ENCODE assay signal across 20 cellular contexts in the genomic region with DNA sequence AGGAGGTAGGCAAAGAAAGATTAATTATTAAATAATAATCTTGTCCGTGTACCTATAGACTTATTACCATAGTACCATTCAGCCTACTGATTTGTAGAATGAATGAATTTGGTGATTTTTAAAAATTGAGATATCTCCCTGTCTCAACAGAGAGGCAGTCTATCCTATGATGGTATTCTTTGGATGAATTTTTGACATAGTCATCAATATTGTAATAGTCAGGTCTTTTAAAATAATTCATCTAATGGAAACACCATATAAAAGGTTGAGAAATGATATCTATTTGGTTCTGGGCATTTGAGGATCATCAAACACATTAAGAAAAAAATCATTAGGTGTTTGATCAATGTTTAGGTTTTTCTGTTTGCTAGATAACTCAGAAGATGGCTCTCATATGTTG. TPM values are rescaled to one million over a fixed set of nuclear protein-coding genes. Genes with fewer than 3 reads are reported as not detected.
DNase-seq lines count a peak whose midpoint lies in the region; ATAC-seq, FAIRE-seq and TF ChIP-seq lines count a peak whose summit lies in the region.
"Had no signal": no experiment of that assay in that cellular context is flagged by ENCODE, and none has a peak within 500 bp of the region (broad histone marks: within the 10 kb centered on the region; RNA-seq: fewer than 3 reads in every experiment).

No MANE protein-coding gene starts in this region.

- CTCF ChIA-PET in HepG2 (lab: Yijun Ruan, JAX; ENCODE audit: low intra/inter-chr PET ratio, low total read pairs), result no interaction called here
- CTCF ChIA-PET in K562 (lab: Yijun Ruan, JAX; ENCODE audit: low intra/inter-chr PET ratio), result no interaction called here

- no peaks in the 10 kb centered on the region for H4K20me1 ChIP-seq in HepG2 (ENCODE audit: insufficient read depth, low read length)
- no peaks in the 10 kb centered on the region for H4K20me1 ChIP-seq in K562 (replicated peaks; ENCODE audit: control insufficient read depth, insufficient read depth, low read length)
- H4K20me1 ChIP-seq in keratinocyte (ENCODE audit: control insufficient read depth, extremely low read depth, insufficient read depth, low read length), result no peaks in the 10 kb centered on the region

- POLR2A ChIA-PET in HepG2 (lab: Yijun Ruan, JAX) (no interaction called here), K562 (lab: Yijun Ruan, JAX) (interaction anchor here (0.5 kb wide), 1 partner anchor 806 kb away, joined by 3 read pairs; no protein-coding TSS in a partner anchor)

- H3K9ac ChIP-seq in HepG2 (ENCODE audit: insufficient read depth, low read depth, low read length) (no peak overlapping the region), K562 (ENCODE audit: insufficient read depth in 1 of 2, low read depth in 2 of 2, low read length in 2 of 2) (no peak overlapping the region), keratinocyte (ENCODE audit: control insufficient read depth, extremely low read depth, insufficient read depth, low read length) (no peak overlapping the region)

- no peaks in the 10 kb centered on the region for H3K4me1 ChIP-seq in HepG2 (ENCODE audit: insufficient read depth, low read length)
- no peaks in the 10 kb centered on the region for H3K4me1 ChIP-seq in right lobe of liver
- no peaks in the 10 kb centered on the region for H3K4me1 ChIP-seq in K562 (replicated peaks in 1 of 2; ENCODE audit: control insufficient read depth in 2 of 2, insufficient read depth in 2 of 2, low read length in 2 of 2)
- peaks cover 17% of the 10 kb centered on the region for H3K4me1 ChIP-seq in keratinocyte (ENCODE audit: control insufficient read depth, extremely low read depth, insufficient read depth, low read length)
- H3K4me1 ChIP-seq: BE2C had no signal

- TF ChIP-seq RAD21 in HepG2 (CRISPR knock-in tag; IDR thresholded peaks at IDR 0.05) (no peak), K562 (CRISPR knock-in tag; conservative IDR thresholded peaks at IDR 0.05 in 1 of 2, IDR thresholded peaks at IDR 0.05 in 1 of 2) (no peak)

- H3K36me3 ChIP-seq in HepG2 (replicated peaks in 1 of 2; ENCODE audit: control insufficient read depth in 1 of 2, insufficient read depth in 2 of 2, low read length in 2 of 2) (no peaks in the 10 kb centered on the region), right lobe of liver (peaks cover 0 to 2% (median 0%) of the 10 kb centered on the region in 4 donors), K562 (ENCODE audit: control insufficient read depth, insufficient read depth, low read length) (no peaks in the 10 kb centered on the region), keratinocyte (ENCODE audit: control insufficient read depth in 2 of 2, extremely low read depth in 1 of 2, insufficient read depth in 2 of 2, low read length in 2 of 2) (peaks cover 5 to 10% of the 10 kb centered on the region in 2 experiments)
- H3K36me3 ChIP-seq: BE2C had no signal

- TF ChIP-seq CTCF in HepG2 (CRISPR knock-in tag; IDR thresholded peaks at IDR 0.05) (no peak), right lobe of liver (IDR thresholded peaks at IDR 0.05) (no peak), K562 (IDR thresholded peaks at IDR 0.05 in 2 of 3, conservative IDR thresholded peaks at IDR 0.05 in 1 of 3; ENCODE audit: insufficient read depth in 2 of 3, low read depth in 1 of 3, low read length in 3 of 3) (no peak), keratinocyte (optimal IDR thresholded peaks at IDR 0.05 in 1 of 3, IDR thresholded peaks at IDR 0.05 in 1 of 3, conservative IDR thresholded peaks at IDR 0.05 in 1 of 3; ENCODE audit: extremely low read depth in 1 of 3, insufficient read depth in 2 of 3, low read length in 3 of 3) (no peak)

- BruUV-seq in HepG2 (replicated peaks; lab: Mats Ljungman, UMichigan) (no TSS peak), K562 (replicated peaks; lab: Mats Ljungman, UMichigan) (no TSS peak)

- H3K9me1 ChIP-seq in K562 (ENCODE audit: control insufficient read depth, insufficient read depth, low read length), result no peaks in the 10 kb centered on the region
- no peaks in the 10 kb centered on the region for H3K9me1 ChIP-seq in keratinocyte (ENCODE audit: control insufficient read depth, extremely low read depth, insufficient read depth, low read length)

- no peak overlapping the region for H3K4me2 ChIP-seq in HepG2 (ENCODE audit: low read depth, low read length)
- H3K4me2 ChIP-seq in K562 (ENCODE audit: insufficient read depth, low read length), result no peak overlapping the region
- H3K4me2 ChIP-seq in keratinocyte (ENCODE audit: control insufficient read depth, extremely low read depth, insufficient read depth, low read depth, low read length), result peak overlapping the region; percentile 3
- H3K4me2 ChIP-seq: GM23338 had no signal

- H3K79me2 ChIP-seq in HepG2 (ENCODE audit: insufficient read depth, low read length) (no peaks in the 10 kb centered on the region), K562 (ENCODE audit: control insufficient read depth, insufficient read depth, low read length) (no peaks in the 10 kb centered on the region), keratinocyte (ENCODE audit: control insufficient read depth, insufficient read depth, low read length) (no peaks in the 10 kb centered on the region)

- H3K27me3 ChIP-seq in HepG2 (ENCODE audit: control insufficient read depth in 1 of 2, insufficient read depth in 2 of 2, low read length in 2 of 2), result no peaks in the 10 kb centered on the region
- H3K27me3 ChIP-seq in right lobe of liver, result no peaks in the 10 kb centered on the region
- no peaks in the 10 kb centered on the region for H3K27me3 ChIP-seq in K562 (ENCODE audit: control insufficient read depth in 2 of 2, insufficient read depth in 2 of 2, low read length in 2 of 2)
- H3K27me3 ChIP-seq in keratinocyte (ENCODE audit: control insufficient read depth, extremely low read depth, insufficient read depth, low read length), result no peaks in the 10 kb centered on the region

- in situ Hi-C loops in HepG2 (cut with HindIII; ENCODE audit: extremely low pct_ligation_motif_present, low pct_unique_long_range_greater_than_20kb) (no loop called here), K562 (cut with MboI) (no loop called here)

- TF ChIP-seq EP300 in HepG2 (IDR thresholded peaks at IDR 0.05; ENCODE audit: low read depth in 2 of 2, low read length in 2 of 2) (no peak), HepG2 (CRISPR knock-in tag; IDR thresholded peaks at IDR 0.05; ENCODE audit: borderline replicate concordance) (no peak), K562 (IDR thresholded peaks at IDR 0.05; ENCODE audit: low read length) (no peak)

- H3K27ac ChIP-seq in HepG2 (ENCODE audit: extremely low read length, insufficient read depth, low read length), result no peak overlapping the region
- H3K27ac ChIP-seq in right lobe of liver, result no peak overlapping the region
- no peak overlapping the region for H3K27ac ChIP-seq in K562 (ENCODE audit: extremely low read depth, low read depth, low read length)
- no peak overlapping the region for H3K27ac ChIP-seq in keratinocyte (ENCODE audit: control insufficient read depth, insufficient read depth, low read length)
- H3K27ac ChIP-seq: 22Rv1 had no signal

- no peak for DNase-seq in HepG2 (ENCODE audit: low spot score)
- no peak for DNase-seq in right lobe of liver
- no peak for DNase-seq in K562 (ENCODE audit: extremely low read depth in 1 of 4, low spot score in 3 of 4)
- DNase-seq in keratinocyte (ENCODE audit: low read depth, low spot score), result no peak
- DNase-seq in Right ventricle myocardium superior, result no peak
- DNase-seq in left lobe of liver (ENCODE audit: low spot score), result no peak
- DNase-seq: BE2C; C1 segment of cervical spinal cord; CD4-positive, CD25-positive, alpha-beta regulatory T cell; CD8-positive, alpha-beta memory T cell; COR-L47; KBM-7 had no signal

- no peak overlapping the region for H3K4me3 ChIP-seq in HepG2 (replicated peaks in 1 of 3; ENCODE audit: insufficient read depth in 1 of 3, low read depth in 2 of 3, low read length in 3 of 3)
- no peak overlapping the region for H3K4me3 ChIP-seq in right lobe of liver
- no peak overlapping the region for H3K4me3 ChIP-seq in K562
- no peak overlapping the region for H3K4me3 ChIP-seq in keratinocyte (ENCODE audit: control insufficient read depth in 2 of 3, extremely low read depth in 1 of 3, insufficient read depth in 2 of 3, low read depth in 1 of 3, low read length in 3 of 3)
- H3K4me3 ChIP-seq: GM23338 had no signal

- WGBS in HepG2 (ENCODE audit: low lambda C conversion rate), result 3% methylated on average over 1 of the region's 1 CpG
- 0% methylated on average over 1 of the region's 1 CpG for WGBS in right lobe of liver (ENCODE audit: insufficient coverage, low coverage, low lambda C conversion rate, missing lambda C conversion rate)
- 0% methylated on average over 1 of the region's 1 CpG for WGBS in K562 (ENCODE audit: insufficient coverage, low coverage, missing lambda C conversion rate)

- H2AFZ ChIP-seq in HepG2 (ENCODE audit: low read length) (no peak overlapping the region), K562 (ENCODE audit: low read depth, low read length) (no peak overlapping the region), keratinocyte (ENCODE audit: control insufficient read depth, low read length) (no peak overlapping the region)
- H2AFZ ChIP-seq: GM23338 had no signal

- no peaks in the 10 kb centered on the region for H3K9me3 ChIP-seq in HepG2 (ENCODE audit: low read length)
- no peaks in the 10 kb centered on the region for H3K9me3 ChIP-seq in right lobe of liver
- H3K9me3 ChIP-seq in K562 (replicated peaks; ENCODE audit: control insufficient read depth, insufficient read depth, low read depth, low read length), result no peaks in the 10 kb centered on the region
- no peaks in the 10 kb centered on the region for H3K9me3 ChIP-seq in keratinocyte (ENCODE audit: control insufficient read depth, low read depth, low read length)
- H3K9me3 ChIP-seq: BE2C had no signal

- TF ChIP-seq POLR2A in HepG2 (IDR thresholded peaks at IDR 0.05; ENCODE audit: insufficient read depth in 1 of 2, low read depth in 2 of 2, low read length in 2 of 2), result no peak
- no peak for TF ChIP-seq POLR2A in right lobe of liver (IDR thresholded peaks at IDR 0.05)
- TF ChIP-seq POLR2A in K562 (conservative IDR thresholded peaks at IDR 0.05), result no peak

- dilution Hi-C loops in keratinocyte (cut with MboI; ENCODE audit: extremely low pct_ligation_motif_present, low sequenced_read_pairs), result no loop called here

- FAIRE-seq in HepG2 (lab: Jason Lieb, UNC) (no peak), K562 (lab: Jason Lieb, UNC) (no peak), keratinocyte (lab: Jason Lieb, UNC) (no peak)
- FAIRE-seq: G401.6, GM12892, GM18507, H54 had no signal

- ATAC-seq in HepG2 (no peak), right lobe of liver (no peak), K562 (no peak), Right ventricle myocardium superior (ENCODE audit: poor library complexity) (no peak), HG03039 (IDR thresholded peaks at IDR 0.05; ENCODE audit: unreplicated experiment) (no peak), left lobe of liver (no peak)
- ATAC-seq: GM23338 had no signal

- intact Hi-C loops in HepG2 (cut with micrococcal nuclease; ENCODE audit: unreplicated experiment) (no loop called here), right lobe of liver (cut with DNase I) (no loop called here), K562 (cut with micrococcal nuclease) (no loop called here), Right ventricle myocardium superior (cut with DNase I) (no loop called here)

RNA-seq across cellular contexts. Expression of a gene that starts 35.6 kb away (rescaled TPM):
- total RNA-seq in HepG2 (2016; rRNA removed; fragmentation: Illumina TruSeq; extraction: Trizol), result 0.55 and 0.90 TPM in 2 replicates
- total RNA-seq in HepG2 (2016; cell fraction: cytosol; rRNA removed; fragmentation: Illumina TruSeq; extraction: Trizol; ENCODE audit: low read depth), result 0.30 TPM in 1 of 2 replicates, not detected in the other
- 0.48 and 0.80 TPM in 2 replicates for total RNA-seq in HepG2 (2016; cell fraction: insoluble cytoplasmic fraction; rRNA removed; fragmentation: Illumina TruSeq; extraction: Trizol)
- 0.56 and 0.72 TPM in 2 replicates for total RNA-seq in HepG2 (2016; cell fraction: membrane; rRNA removed; fragmentation: Illumina TruSeq; extraction: Trizol)
- 0.47 and 1.2 TPM in 2 replicates for total RNA-seq in HepG2 (2016; cell fraction: nucleus; rRNA removed; fragmentation: Illumina TruSeq; extraction: Trizol)
- 3.7 and 4.1 TPM in 2 replicates for polyA plus RNA-seq in HepG2 (2011; rRNA removed)
- polyA plus RNA-seq in HepG2 (2011; cell fraction: cytosol; rRNA removed), result 3.6 and 5.0 TPM in 2 replicates
- 2.5 and 2.7 TPM in 2 replicates for polyA plus RNA-seq in HepG2 (2011; cell fraction: nucleus; rRNA removed)
- 0.70 and 0.85 TPM in 2 replicates for polyA plus RNA-seq in HepG2 (2012)
- 0.03 TPM in 1 of 2 replicates, not detected in the other for polyA plus RNA-seq in HepG2 (2016; cell fraction: cytosol; fragmentation: Illumina TruSeq; extraction: Trizol; ENCODE audit: low read depth)
- 0.56 and 0.79 TPM in 2 replicates for polyA plus RNA-seq in HepG2 (2016; cell fraction: insoluble cytoplasmic fraction; fragmentation: Illumina TruSeq; extraction: Trizol; ENCODE audit: low read depth)
- 0.13 and 0.14 TPM in 2 replicates for polyA plus RNA-seq in HepG2 (2016; cell fraction: membrane; fragmentation: Illumina TruSeq; extraction: Trizol; ENCODE audit: low read depth)
- polyA plus RNA-seq in HepG2 (2016; cell fraction: nucleus; fragmentation: Illumina TruSeq; extraction: Trizol; ENCODE audit: insufficient read depth, low read depth), result 0.14 and 0.36 TPM in 2 replicates
- polyA minus RNA-seq in HepG2 (2011; rRNA and poly(A)+ RNA removed; ENCODE audit: low replicate concordance), result 2.3 and 10.6 TPM in 2 replicates
- 3.8 and 5.4 TPM in 2 replicates for polyA minus RNA-seq in HepG2 (2011; cell fraction: cytosol; rRNA and poly(A)+ RNA removed)
- 9.1 and 14.8 TPM in 2 replicates for polyA minus RNA-seq in HepG2 (2011; cell fraction: nucleus; rRNA and poly(A)+ RNA removed)
- total RNA-seq in right lobe of liver, result 1 to 10 TPM in 3 of 6 experiments, under 1 TPM in 3; 0.09 to 7.2 (median 1.1) TPM
- not detected in 2 replicates for total RNA-seq in K562 (2011; cell fraction: chromatin; rRNA removed; ENCODE audit: low replicate concordance)
- not detected in 2 replicates for total RNA-seq in K562 (2011; cell fraction: nucleolus; rRNA removed)
- total RNA-seq in K562 (2011; cell fraction: nucleoplasm; rRNA removed), result not detected in 2 replicates
- total RNA-seq in K562 (2014; rRNA removed), result not detected in 2 replicates
- total RNA-seq in K562 (2014; rRNA removed; fragmentation: Illumina TruSeq; extraction: Trizol), result not detected in 2 replicates
- not detected in 2 replicates for total RNA-seq in K562 (2015; rRNA removed; fragmentation: Illumina TruSeq; extraction: Trizol)
- not detected in 2 replicates for total RNA-seq in K562 (2021)
- not detected in 2 replicates for polyA plus RNA-seq in K562 (2011; rRNA removed)
- not detected in 2 replicates for polyA plus RNA-seq in K562 (2011; cell fraction: cytosol; rRNA removed)
- polyA plus RNA-seq in K562 (2011; cell fraction: nucleus; rRNA removed), result not detected in 2 replicates
- polyA plus RNA-seq in K562 (2012), result 0.12 TPM in 1 of 2 replicates, not detected in the other
- polyA plus RNA-seq in K562 (2014; fragmentation: Illumina TruSeq; extraction: Trizol), result not detected in 2 replicates
- not detected for polyA plus RNA-seq in K562 (2014; fragmentation: Nextera tagmentation; extraction: Ambion mirVana)
- polyA plus RNA-seq in K562 (2014; rRNA removed), result not detected in 2 replicates
- not detected in 2 replicates for polyA minus RNA-seq in K562 (2011; rRNA and poly(A)+ RNA removed)
- not detected in 2 replicates for polyA minus RNA-seq in K562 (2011; cell fraction: cytosol; rRNA and poly(A)+ RNA removed)
- polyA minus RNA-seq in K562 (2011; cell fraction: nucleus; rRNA and poly(A)+ RNA removed), result not detected in 2 replicates
- polyA plus RNA-seq in keratinocyte, result 0.20 to 0.57 TPM (median 0.29 TPM) in 3 replicates
- 0.61 TPM for polyA plus RNA-seq in keratinocyte (2011; ENCODE audit: low read depth)
- 0.16 and 0.21 TPM in 2 replicates for polyA plus RNA-seq in keratinocyte (2011; cell fraction: cytosol; rRNA removed)
- 1.3 and 1.6 TPM in 2 replicates for polyA plus RNA-seq in keratinocyte (2011; cell fraction: nucleus; rRNA removed)
- 0.22 and 0.83 TPM in 2 replicates for polyA plus RNA-seq in keratinocyte (2012; ENCODE audit: low replicate concordance)
- 0.16 to 3.2 TPM (median 2.0 TPM) in 3 replicates for polyA minus RNA-seq in keratinocyte
- polyA minus RNA-seq in keratinocyte (2011; cell fraction: cytosol; rRNA and poly(A)+ RNA removed), result not detected
- polyA minus RNA-seq in keratinocyte (2011; cell fraction: nucleus; rRNA and poly(A)+ RNA removed), result 2.1 and 6.1 TPM in 2 replicates
- not detected for total RNA-seq in Right ventricle myocardium superior
- 0.63 TPM for total RNA-seq in left lobe of liver
- total RNA-seq: CD4-positive, CD25-positive, alpha-beta regulatory T cell; CD8-positive, alpha-beta memory T cell; GM23338; HT-29 had no signal
- polyA plus RNA-seq: CD4-positive, CD25-positive, alpha-beta regulatory T cell; CD8-positive, alpha-beta memory T cell; GM23338 had no signal
